ENCODE assay signal across 15 cellular contexts in genomic region chr3:141082064-141082463, GRCh38. TPM values are rescaled to one million over a fixed set of nuclear protein-coding genes. Genes with fewer than 3 reads are reported as not detected.
"Had no signal": no experiment of that assay in that cellular context is flagged by ENCODE, and none has a peak within 500 bp of the region (broad histone marks: within the 10 kb centered on the region; RNA-seq: fewer than 3 reads in every experiment).

No MANE protein-coding gene starts in this region.

- H3K36me3 Mint-ChIP-seq: activated naive CD8-positive, alpha-beta T cell; brain had no signal

- H3K27me3 Mint-ChIP-seq: activated naive CD8-positive, alpha-beta T cell had no signal

- H3K9me3 Mint-ChIP-seq: activated T-cell treated with anti-CD3 and anti-CD28 coated beads, Interleukin-2, amount 50 U/mL, for 4 hours had no signal

- H3K36me3 ChIP-seq: upper lobe of right lung had no signal

- ATAC-seq: activated T-cell treated with anti-CD3 and anti-CD28 coated beads, Interleukin-2, amount 50 U/mL, for 4 hours; esophagus mucosa; left colon; right cardiac atrium; upper lobe of right lung had no signal

- H3K27ac ChIP-seq: upper lobe of right lung had no signal

- DNase-seq: activated CD4-positive, alpha-beta T cell treated with anti-CD3 and anti-CD28 coated beads for 1 hour; activated CD4-positive, alpha-beta T cell treated with anti-CD3 and anti-CD28 coated beads, Interleukin-2, amount 50 U/mL, for 48 hours; activated gamma-delta T cell; activated T-cell treated with anti-CD3 and anti-CD28 coated beads, Interleukin-2, amount 50 U/mL, for 4 hours; amygdala; left colon; mammary epithelial cell; posterior cingulate gyrus; right cardiac atrium; stimulated activated CD4-positive, alpha-beta T cell treated with anti-CD3 and anti-CD28 coated beads, Interleukin-1b, Interleukin-23, amount 100 ng/mL, for 48 hours; stimulated activated naive CD4-positive, alpha-beta T cell; upper lobe of right lung had no signal

- H3K4me3 ChIP-seq: upper lobe of right lung had no signal

- H3K9me3 ChIP-seq: upper lobe of right lung had no signal

- H3K4me3 Mint-ChIP-seq: activated naive CD8-positive, alpha-beta T cell; activated T-cell treated with anti-CD3 and anti-CD28 coated beads, Interleukin-2, amount 50 U/mL, for 4 hours; brain had no signal

- H3K27ac Mint-ChIP-seq: activated naive CD8-positive, alpha-beta T cell had no signal

- H3K27me3 ChIP-seq: upper lobe of right lung had no signal

RNA-seq across cellular contexts. Expression of gene SPSB4, which starts 30.9 kb away (rescaled TPM):
- total RNA-seq: activated T-cell treated with anti-CD3 and anti-CD28 coated beads, Interleukin-2, amount 50 U/mL, for 4 hours; esophagus mucosa; mammary epithelial cell had no signal
- polyA plus RNA-seq: mammary epithelial cell had no signal
